8 cellular contexts compared by ENCODE assay signal in genomic region chr4:80201326-80202151, GRCh38. TPM values are rescaled to one million over a fixed set of nuclear protein-coding genes. Genes with fewer than 3 reads are reported as not detected.
DNase-seq lines count a peak whose midpoint lies in the region; ATAC-seq lines count a peak whose summit lies in the region.

No MANE protein-coding gene starts in this region.

- H3K4me3 Mint-ChIP-seq in activated CD4-positive, alpha-beta T cell treated with anti-CD3 and anti-CD28 coated beads for 36 hours = peak overlapping the region; percentile 68

- POLR2A ChIA-PET in activated CD4-positive, alpha-beta T cell treated with anti-CD3 and anti-CD28 coated beads for 36 hours (lab: Charles Lee) = interaction anchor here (0.7 to 1.0 kb wide), 2 partner anchors 20 to 129 kb away, joined by 3 read pairs; no protein-coding TSS in a partner anchor

- CTCF ChIA-PET in activated CD4-positive, alpha-beta T cell treated with anti-CD3 and anti-CD28 coated beads for 36 hours (lab: Charles Lee) = interaction anchor here (0.8 to 7.0 kb wide), 10 partner anchors 10 to 144 kb away, joined by 3 to 105 read pairs (median 5); no protein-coding TSS in a partner anchor

- peaks cover 3 to 8% of the 10 kb centered on the region in 2 donors for H3K4me1 ChIP-seq in duodenal mucosa (ENCODE audit: control insufficient read depth in 1 of 2, insufficient read depth in 2 of 2, low read length in 2 of 2)
- H3K4me1 ChIP-seq in muscle layer of colon (ENCODE audit: insufficient read depth, low read length) = no peaks in the 10 kb centered on the region
- H3K4me1 ChIP-seq in subcutaneous abdominal adipose tissue (ENCODE audit: control insufficient read depth in 5 of 5, insufficient read depth in 5 of 5, low read length in 5 of 5) = peaks cover 0 to 35% (median 21%) of the 10 kb centered on the region in 5 donors

- no peaks in the 10 kb centered on the region for H3K36me3 Mint-ChIP-seq in activated CD4-positive, alpha-beta T cell treated with anti-CD3 and anti-CD28 coated beads for 36 hours (ENCODE audit: low read depth)

- H3K27ac Mint-ChIP-seq in activated CD4-positive, alpha-beta T cell treated with anti-CD3 and anti-CD28 coated beads for 36 hours = peak overlapping the region; percentile 64

- peak overlapping the region in 1 of 2 donors; percentile 38 for H3K9ac ChIP-seq in duodenal mucosa (ENCODE audit: low read depth in 1 of 2, low read length in 2 of 2)
- H3K9ac ChIP-seq in muscle layer of colon (ENCODE audit: low read length) = no peak overlapping the region
- H3K9ac ChIP-seq in subcutaneous abdominal adipose tissue (ENCODE audit: low read length in 5 of 5) = peak overlapping the region in 1 of 5 donors; percentile 28

- no peaks in the 10 kb centered on the region for H3K36me3 ChIP-seq in duodenal mucosa (ENCODE audit: control insufficient read depth in 1 of 2, insufficient read depth in 2 of 2, low read length in 2 of 2)
- peaks cover 5% of the 10 kb centered on the region for H3K36me3 ChIP-seq in muscle layer of colon (ENCODE audit: insufficient read depth, low read length)
- no peaks in the 10 kb centered on the region for H3K36me3 ChIP-seq in subcutaneous abdominal adipose tissue (ENCODE audit: control insufficient read depth in 5 of 5, insufficient read depth in 5 of 5, low read length in 5 of 5)

- H3K27me3 ChIP-seq in duodenal mucosa (ENCODE audit: control insufficient read depth in 1 of 2, insufficient read depth in 2 of 2, low read length in 2 of 2) = peaks cover 44 to 48% of the 10 kb centered on the region in 2 donors
- H3K27me3 ChIP-seq in muscle layer of colon (ENCODE audit: control insufficient read depth in 1 of 2, insufficient read depth in 2 of 2, low read length in 2 of 2) = no peaks in the 10 kb centered on the region
- peaks cover 0 to 30% (median 24%) of the 10 kb centered on the region in 5 donors for H3K27me3 ChIP-seq in subcutaneous abdominal adipose tissue (ENCODE audit: control insufficient read depth in 5 of 5, insufficient read depth in 4 of 5, low read length in 5 of 5)

- H3K4me3 ChIP-seq in duodenal mucosa (ENCODE audit: low read depth in 1 of 2, low read length in 2 of 2) (peak overlapping the region; percentile 61 to 70), muscle layer of colon (ENCODE audit: low read depth in 1 of 2, low read length in 2 of 2) (peak overlapping the region; percentile 70 to 72), subcutaneous abdominal adipose tissue (ENCODE audit: low read depth in 1 of 5, low read length in 5 of 5) (peak overlapping the region in 4 of 5 donors; percentile 68 to 73 (median 70))

- peaks cover 19% of the 10 kb centered on the region for H3K27me3 Mint-ChIP-seq in activated CD4-positive, alpha-beta T cell treated with anti-CD3 and anti-CD28 coated beads for 36 hours

- H3K9me3 Mint-ChIP-seq in activated CD4-positive, alpha-beta T cell treated with anti-CD3 and anti-CD28 coated beads for 36 hours (ENCODE audit: low read depth) = no peaks in the 10 kb centered on the region

- intact Hi-C loops in activated CD4-positive, alpha-beta T cell treated with anti-CD3 and anti-CD28 coated beads for 36 hours (cut with DNase I, micrococcal nuclease) = loop anchor here (1.0 to 10.0 kb wide), 11 partner anchors 14 to 1264 kb away; partner anchors contain the start of genes ANTXR2 (in 2 of the 2) and PAQR3 (in 1 of the 2)

- peak; percentile 7 for ATAC-seq in HG03521 (IDR thresholded peaks at IDR 0.05; ENCODE audit: unreplicated experiment)
- ATAC-seq in activated CD4-positive, alpha-beta T cell treated with anti-CD3 and anti-CD28 coated beads for 36 hours = peak; percentile 37

- DNase-seq in SKM-1 treated with dmso at 0.1 percent for 144 hours (lab: John Stamatoyannopoulos, UW; ENCODE audit: unreplicated experiment) (peak; percentile 36), SKM-1 (lab: John Stamatoyannopoulos, UW; ENCODE audit: unreplicated experiment) (no peak), putamen (ENCODE audit: low spot score) (no peak)
- DNase-seq in activated CD4-positive, alpha-beta T cell treated with anti-CD3 and anti-CD28 coated beads for 36 hours = peak; percentile 79

- peaks cover 30% of the 10 kb centered on the region for H3K4me1 Mint-ChIP-seq in activated CD4-positive, alpha-beta T cell treated with anti-CD3 and anti-CD28 coated beads for 36 hours

- H3K27ac ChIP-seq in duodenal mucosa (ENCODE audit: low read depth, low read length) (no peak overlapping the region), muscle layer of colon (ENCODE audit: low read depth, low read length) (peak overlapping the region; percentile 80), subcutaneous abdominal adipose tissue (ENCODE audit: low read depth, low read length) (no peak overlapping the region)

- H3K9me3 ChIP-seq in duodenal mucosa (ENCODE audit: control insufficient read depth in 1 of 2, low read length in 2 of 2) (no peaks in the 10 kb centered on the region), muscle layer of colon (ENCODE audit: low read length) (no peaks in the 10 kb centered on the region), subcutaneous abdominal adipose tissue (ENCODE audit: control insufficient read depth in 5 of 5, low read length in 5 of 5) (no peaks in the 10 kb centered on the region)

RNA-seq across cellular contexts. Expression of gene PRDM8, which starts 4.2 kb away (rescaled TPM):
- total RNA-seq in activated CD4-positive, alpha-beta T cell treated with anti-CD3 and anti-CD28 coated beads for 36 hours = 1 to 10 TPM; 1.4 to 1.6 TPM

Comparison
In these comparisons a context has a peak if more than half of its experiments do, and no peak if none do; other contexts are left out.
1. DNase-seq: peak in SKM-1 treated with dmso at 0.1 percent for 144 hours (single experiment) and activated CD4-positive, alpha-beta T cell treated with anti-CD3 and anti-CD28 coated beads for 36 hours (single experiment); none in SKM-1 (single experiment) and putamen (single experiment).
2. Peak in every context shown above with its lines, with median percentiles within 50 percentile points of each other: H3K4me3 ChIP-seq.